In genomic region chr19:21134934-21135366, GRCh38 we compare ENCODE assay signal across 1 cellular context.
TF ChIP-seq lines count a peak whose summit lies in the region.

No MANE protein-coding gene starts in this region.

TF ChIP-seq in K562, 482 proteins besides CTCF, POLR2A, EP300 and RAD21 (continued from another document and continues in another):
- TF ChIP-seq ARID4B (CRISPR knock-in tag; IDR thresholded peaks at IDR 0.05) (no peak), CC2D1A (IDR thresholded peaks at IDR 0.05) (no peak), GABPB2 (CRISPR knock-in tag; conservative IDR thresholded peaks at IDR 0.05) (no peak), E2F3 (CRISPR knock-in tag; IDR thresholded peaks at IDR 0.05) (no peak), MCM5 (IDR thresholded peaks at IDR 0.05; ENCODE audit: low read depth) (no peak), SOX6 (IDR thresholded peaks at IDR 0.05) (peak; percentile 75; the same call in 1 of the 2 replicates), NR0B1 (IDR thresholded peaks at IDR 0.05; ENCODE audit: partially characterized antibody) (no peak), CEBPZ (IDR thresholded peaks at IDR 0.05; ENCODE audit: borderline replicate concordance, low read depth, low read length) (no peak), CHD7 (IDR thresholded peaks at IDR 0.05; ENCODE audit: low read depth, low read length) (no peak), PYGO2 (tag; IDR thresholded peaks at IDR 0.05) (peak; percentile 84), ZNF398 (CRISPR knock-in tag; IDR thresholded peaks at IDR 0.05) (no peak), TCF7 (IDR thresholded peaks at IDR 0.05; ENCODE audit: borderline replicate concordance) (no peak), ZBTB8A (IDR thresholded peaks at IDR 0.05; ENCODE audit: partially characterized antibody) (no peak), XRCC4 (IDR thresholded peaks at IDR 0.05; ENCODE audit: extremely low read depth, insufficient read depth, insufficient read length) (no peak), NR3C1 (CRISPR knock-in tag; IDR thresholded peaks at IDR 0.05) (no peak), USF2 (CRISPR knock-in tag; IDR thresholded peaks at IDR 0.05) (no peak), ZBTB1 (CRISPR knock-in tag; IDR thresholded peaks at IDR 0.05; ENCODE audit: borderline replicate concordance, low read depth) (no peak), SREBF2 (CRISPR knock-in tag; IDR thresholded peaks at IDR 0.05) (no peak), TEAD1 (CRISPR knock-in tag; IDR thresholded peaks at IDR 0.05) (0 out of 4 replicates have a peak, but pooled peaks of 1 of the 2 experiments have one; percentile 49), CCNT2 (IDR thresholded peaks at IDR 0.05; ENCODE audit: borderline replicate concordance, extremely low read depth, insufficient read length, low read depth, low read length) (no peak), MAFF (IDR thresholded peaks at IDR 0.05; ENCODE audit: low read length) (no peak), ZKSCAN8 (CRISPR knock-in tag; IDR thresholded peaks at IDR 0.05) (no peak), CREB3L1 (IDR thresholded peaks at IDR 0.05; ENCODE audit: borderline replicate concordance, low read depth) (no peak), YY1 (IDR thresholded peaks at IDR 0.05; ENCODE audit: borderline replicate concordance in 1 of 3, control insufficient read depth in 1 of 3, extremely low read depth in 1 of 3, insufficient read depth in 3 of 3, insufficient read length in 1 of 3, insufficient replicate concordance in 2 of 3, low read depth in 1 of 3, low read length in 2 of 3) (peak in 1 of 3 experiments; percentile 30), TRIM24 (IDR thresholded peaks at IDR 0.05) (peak; percentile 57 to 77), ZNF740 (CRISPR knock-in tag; IDR thresholded peaks at IDR 0.05) (no peak), ZNF740 (tag; IDR thresholded peaks at IDR 0.05) (peak in 1 of 2 experiments; percentile 84; a peak in 2 of 4 replicates), NFXL1 (CRISPR knock-in tag; IDR thresholded peaks at IDR 0.05) (no peak)
